33 cellular contexts compared by ENCODE assay signal in the genomic region with DNA sequence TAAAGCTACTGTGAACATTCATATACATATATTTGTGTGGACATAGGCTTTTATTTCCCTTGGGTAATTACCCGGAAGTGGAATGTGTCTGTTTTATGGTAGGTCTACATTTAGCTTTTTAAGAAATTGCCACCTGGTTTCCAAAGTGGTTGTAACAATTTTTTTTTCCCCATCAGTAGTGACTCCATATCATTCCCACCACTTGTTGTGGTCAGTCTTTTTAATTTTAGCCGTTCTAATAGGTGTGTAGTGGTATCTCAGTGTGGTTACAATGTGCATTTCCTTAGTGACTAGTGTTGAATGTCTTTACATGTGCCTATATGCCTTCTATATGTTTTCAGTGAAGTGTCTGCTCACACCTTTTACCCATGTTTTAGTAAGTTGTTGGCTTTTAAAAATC.
DNase-seq lines count a peak whose midpoint lies in the region; ATAC-seq and TF ChIP-seq lines count a peak whose summit lies in the region.
"Had no signal": no experiment of that assay in that cellular context is flagged by ENCODE, and none has a peak within 500 bp of the region (broad histone marks: within the 10 kb centered on the region; RNA-seq: fewer than 3 reads in every experiment).

No MANE protein-coding gene starts in this region.

- no peak for TF ChIP-seq CTCF in HEK293 (tag by site-specific recombination; IDR thresholded peaks at IDR 0.05)
- TF ChIP-seq CTCF in brain (conservative IDR thresholded peaks at IDR 0.05) = no peak
- TF ChIP-seq CTCF in mucosa of descending colon (IDR thresholded peaks at IDR 0.05) = no peak

- H3K4me1 ChIP-seq in HEK293 (ENCODE audit: control insufficient read depth, insufficient read depth, low read length) = no peaks in the 10 kb centered on the region
- H3K4me1 ChIP-seq in mucosa of descending colon (ENCODE audit: low read depth) = no peaks in the 10 kb centered on the region
- H3K4me1 ChIP-seq: A549; BLaER1; BLaER1 treated with 17β-estradiol and CSF1 and Interleukin-3, amounts not matched to agents 10 nM and 100 nM; Caco-2 had no signal

- H3K9me3 Mint-ChIP-seq in brain = peaks cover 0 to 10% (median 6%) of the 10 kb centered on the region in 5 experiments
- H3K9me3 Mint-ChIP-seq: CD14-positive monocyte; CD4-positive, alpha-beta memory T cell; CD4-positive, alpha-beta T cell; CD8-positive, alpha-beta T cell had no signal

- H3K4me3 ChIP-seq in HEK293 (ENCODE audit: low read depth, low read length) (no peak overlapping the region), mucosa of descending colon (no peak overlapping the region)
- H3K4me3 ChIP-seq: A549; BLaER1; BLaER1 treated with 17β-estradiol and CSF1 and Interleukin-3, amounts not matched to agents 10 nM and 100 nM had no signal

- ATAC-seq in mucosa of descending colon = peak; percentile 28
- ATAC-seq in HG03565 (IDR thresholded peaks at IDR 0.05; ENCODE audit: unreplicated experiment) = no peak
- ATAC-seq: A549; CD8-positive, alpha-beta T cell had no signal

- peak overlapping the region in 3 of 5 experiments; percentile 31 to 82 (median 67) for H3K27ac Mint-ChIP-seq in brain
- H3K27ac Mint-ChIP-seq: B cell; CD4-positive, alpha-beta memory T cell; CD4-positive, alpha-beta T cell; CD4-positive, CD25-positive, alpha-beta regulatory T cell; CD8-positive, alpha-beta memory T cell; CD8-positive, alpha-beta T cell had no signal

- peaks cover 52% of the 10 kb centered on the region for H3K36me3 Mint-ChIP-seq in brain
- H3K36me3 Mint-ChIP-seq: CD14-positive monocyte; CD4-positive, alpha-beta memory T cell; CD4-positive, CD25-positive, alpha-beta regulatory T cell; CD8-positive, alpha-beta memory T cell; CD8-positive, alpha-beta T cell had no signal

- no peak overlapping the region for H3K4me3 Mint-ChIP-seq in brain
- H3K4me3 Mint-ChIP-seq: B cell; CD14-positive monocyte; CD4-positive, alpha-beta memory T cell; CD4-positive, alpha-beta T cell; CD4-positive, CD25-positive, alpha-beta regulatory T cell; CD8-positive, alpha-beta memory T cell; CD8-positive, alpha-beta T cell had no signal

- CTCF ChIA-PET in HEK293 (lab: Yijun Ruan, JAX) = interaction anchor here (0.6 to 4.6 kb wide), 6 partner anchors 8 to 393 kb away, joined by 4 to 20 read pairs (median 8); no protein-coding TSS in a partner anchor

- peaks cover 35% of the 10 kb centered on the region for H3K4me1 Mint-ChIP-seq in brain
- H3K4me1 Mint-ChIP-seq: B cell; CD14-positive monocyte; CD4-positive, alpha-beta memory T cell; CD4-positive, CD25-positive, alpha-beta regulatory T cell; CD8-positive, alpha-beta memory T cell had no signal

- intact Hi-C loops in mucosa of descending colon (cut with DNase I, micrococcal nuclease) = no loop called here

- POLR2A ChIA-PET in HEK293 (lab: Yijun Ruan, JAX) = no interaction called here

- H3K9me3 ChIP-seq in HEK293 (ENCODE audit: control insufficient read depth, insufficient read depth, low read depth, low read length) (no peaks in the 10 kb centered on the region), mucosa of descending colon (no peaks in the 10 kb centered on the region)
- H3K9me3 ChIP-seq: A549, BE2C had no signal

- H3K36me3 ChIP-seq in HEK293 (ENCODE audit: control insufficient read depth in 2 of 2, insufficient read depth in 1 of 2, low read length in 2 of 2) = peaks cover 14 to 41% of the 10 kb centered on the region in 2 experiments; a peak in 2 of 3 replicates
- no peaks in the 10 kb centered on the region for H3K36me3 ChIP-seq in mucosa of descending colon (ENCODE audit: low read depth)
- H3K36me3 ChIP-seq: BLaER1; BLaER1 treated with 17β-estradiol and CSF1 and Interleukin-3, amounts not matched to agents 10 nM and 100 nM had no signal

- DNase-seq in mucosa of descending colon (no peak), COLO829 (ENCODE audit: low spot score) (no peak)
- DNase-seq in activated naive CD4-positive, alpha-beta T cell treated with anti-CD3 and anti-CD28 coated beads, Interleukin-2, amount 50 U/mL, for 16 hours = no peak
- DNase-seq: 8988T; ACHN; AML-193; BE2C; C1 segment of cervical spinal cord; Caco-2; Calu3; CD4-positive, alpha-beta memory T cell; CD4-positive, alpha-beta T cell; CD4-positive, CD25-positive, alpha-beta regulatory T cell; CD8-positive, alpha-beta memory T cell; CD8-positive, alpha-beta T cell; COR-L47; DMS 273 treated with DMSO at 0.1 percent for 48 hours; DMS153; DMS53; DMS79; DMS79 treated with DMSO at 0.1 percent for 48 hours; DND-41; EL had no signal

- H3K27ac ChIP-seq in HEK293 (ENCODE audit: extremely low read depth, low read depth, low read length) = no peak overlapping the region
- H3K27ac ChIP-seq: 22Rv1; A549; BLaER1; BLaER1 treated with 17β-estradiol and CSF1 and Interleukin-3, amounts not matched to agents 10 nM and 100 nM; C4-2B had no signal

- H3K27me3 Mint-ChIP-seq in brain = no peaks in the 10 kb centered on the region

TF ChIP-seq in HEK293, 187 proteins besides CTCF, POLR2A, EP300 and RAD21:
- no peak for TF ChIP-seq TRIM28 (IDR thresholded peaks at IDR 0.05; ENCODE audit: borderline replicate concordance, low read length)
- peak; percentile 98 for TF ChIP-seq ZNF184 (tag by site-specific recombination; IDR thresholded peaks at IDR 0.05)
